ENCODE assay signal across 8 cellular contexts in genomic region chr11:61567286-61568061, GRCh38. TPM values are rescaled to one million over a fixed set of nuclear protein-coding genes. Genes with fewer than 3 reads are reported as not detected.
DNase-seq lines count a peak whose midpoint lies in the region; ATAC-seq lines count a peak whose summit lies in the region.

No MANE protein-coding gene starts in this region.

- no peak overlapping the region for H3K27ac Mint-ChIP-seq in activated CD4-positive, alpha-beta memory T cell treated with anti-CD3 and anti-CD28 coated beads for 36 hours

- CTCF ChIA-PET in activated CD4-positive, alpha-beta memory T cell treated with anti-CD3 and anti-CD28 coated beads for 36 hours (lab: Charles Lee) = interaction anchor here (0.9 to 2.0 kb wide), 8 partner anchors 10 to 166 kb away, joined by 3 to 6 read pairs (median 4); no protein-coding TSS in a partner anchor

- no peaks in the 10 kb centered on the region for H3K9me3 Mint-ChIP-seq in activated CD4-positive, alpha-beta memory T cell treated with anti-CD3 and anti-CD28 coated beads for 36 hours

- H3K4me1 Mint-ChIP-seq in activated CD4-positive, alpha-beta memory T cell treated with anti-CD3 and anti-CD28 coated beads for 36 hours (ENCODE audit: low read depth) = no peaks in the 10 kb centered on the region

- peaks cover 37% of the 10 kb centered on the region for H3K27me3 Mint-ChIP-seq in activated CD4-positive, alpha-beta memory T cell treated with anti-CD3 and anti-CD28 coated beads for 36 hours

- DNase-seq in GDM1 (lab: John Stamatoyannopoulos, UW) (peak; percentile 58), NCI-H2029 (lab: John Stamatoyannopoulos, UW) (peak; percentile 72), lung microvascular endothelial cell (ENCODE audit: low read depth in 2 of 2) (peak; percentile 78 to 84), cerebellar nuclear complex (lab: John Stamatoyannopoulos, UW) (no peak)
- DNase-seq in activated CD4-positive, alpha-beta memory T cell treated with anti-CD3 and anti-CD28 coated beads for 36 hours = peak; percentile 84
- DNase-seq in effector CD8-positive, alpha-beta T cell (lab: John Stamatoyannopoulos, UW) = peak; percentile 60
- peak; percentile 51 for DNase-seq in stimulated activated CD8-positive, alpha-beta memory T cell treated with anti-CD3 and anti-CD28 coated beads, Interleukin-12 subunit alpha, Interleukin-12 subunit beta, amount 100 ng/mL, for 24 hours (ENCODE audit: extremely low read depth)

- no peak for ATAC-seq in GM18909 (IDR thresholded peaks at IDR 0.05; ENCODE audit: poor library complexity, unreplicated experiment)

- intact Hi-C loops in activated CD4-positive, alpha-beta memory T cell treated with anti-CD3 and anti-CD28 coated beads for 36 hours (cut with micrococcal nuclease) = no loop called here

- no peaks in the 10 kb centered on the region for H3K36me3 Mint-ChIP-seq in activated CD4-positive, alpha-beta memory T cell treated with anti-CD3 and anti-CD28 coated beads for 36 hours

- POLR2A ChIA-PET in activated CD4-positive, alpha-beta memory T cell treated with anti-CD3 and anti-CD28 coated beads for 36 hours (lab: Charles Lee) = no interaction called here

- no peak overlapping the region for H3K4me3 Mint-ChIP-seq in activated CD4-positive, alpha-beta memory T cell treated with anti-CD3 and anti-CD28 coated beads for 36 hours

RNA-seq across cellular contexts. Expression of gene SYT7, which starts 13.4 kb away (rescaled TPM):
- total RNA-seq in activated CD4-positive, alpha-beta memory T cell treated with anti-CD3 and anti-CD28 coated beads for 36 hours = not detected
- 0.20 and 0.22 TPM in 2 replicates for total RNA-seq in lung microvascular endothelial cell

RNA-seq across cellular contexts. Expression of gene LRRC10B, which starts 58.9 kb away (rescaled TPM):
- total RNA-seq in activated CD4-positive, alpha-beta memory T cell treated with anti-CD3 and anti-CD28 coated beads for 36 hours = not detected
- not detected in 2 replicates for total RNA-seq in lung microvascular endothelial cell

Comparison
In these comparisons a context has a peak if more than half of its experiments do, and no peak if none do; other contexts are left out.
1. DNase-seq: peak in GDM1 (single experiment), NCI-H2029 (single experiment), activated CD4-positive, alpha-beta memory T cell treated with anti-CD3 and anti-CD28 coated beads for 36 hours (single experiment), effector CD8-positive, alpha-beta T cell (single experiment), lung microvascular endothelial cell (2 of 2) and stimulated activated CD8-positive, alpha-beta memory T cell treated with anti-CD3 and anti-CD28 coated beads, Interleukin-12 subunit alpha, Interleukin-12 subunit beta, amount 100 ng/mL, for 24 hours (single experiment); none in cerebellar nuclear complex (0 of 2).